In the genomic region with DNA sequence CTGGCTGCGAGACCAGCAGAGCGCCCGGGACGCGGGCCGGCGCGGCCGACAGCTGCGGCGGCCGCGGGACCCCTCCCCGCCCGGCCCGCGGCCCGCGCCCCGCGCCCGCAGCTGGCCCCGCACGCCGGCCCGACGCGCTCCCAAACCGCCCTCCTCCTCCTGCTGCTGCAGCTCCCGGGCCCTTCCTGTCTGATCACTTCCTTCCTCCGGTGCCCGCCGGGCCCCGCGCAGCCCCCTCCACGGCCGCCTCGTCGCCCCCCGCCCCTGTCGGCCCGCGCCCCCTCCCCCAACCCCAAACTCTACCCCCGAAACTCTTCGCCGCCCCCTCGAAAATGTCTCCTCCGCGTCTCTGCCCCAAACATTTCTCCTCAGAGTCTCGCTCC, we compare ENCODE assay signal across 8 cellular contexts. TPM values are rescaled to one million over a fixed set of nuclear protein-coding genes. Genes with fewer than 3 reads are reported as not detected.
A peak's percentile ranks its signal among the peaks of the same experiment; 100 is the strongest.
DNase-seq lines count a peak whose midpoint lies in the region; ATAC-seq and TF ChIP-seq lines count a peak whose summit lies in the region.

No MANE protein-coding gene starts in this region.

- dilution Hi-C loops in IMR-90 (cut with HindIII; ENCODE audit: low sequenced_read_pairs, unreplicated experiment) = no loop called here

- H3K27ac ChIP-seq in IMR-90 (ENCODE audit: insufficient read depth, low read length) = peak overlapping the region; percentile 97
- peak overlapping the region; percentile 85 for H3K27ac ChIP-seq in osteoblast (ENCODE audit: low read depth, low read length)

- H2BK5ac ChIP-seq in IMR-90 (ENCODE audit: low read depth, low read length, poor library complexity, severe bottlenecking) = peak overlapping the region; percentile 34

- peak overlapping the region in 1 of 2 experiments; percentile 54; a peak in 1 of 4 replicates for H4K8ac ChIP-seq in IMR-90 (ENCODE audit: low read depth in 2 of 2, low read length in 2 of 2)

- H2AK9ac ChIP-seq in IMR-90 (replicated peaks; ENCODE audit: low read depth, low read length, poor library complexity) = peak overlapping the region; percentile 60

- TF ChIP-seq RAD21 in IMR-90 (IDR thresholded peaks at IDR 0.05; ENCODE audit: low read length) = no peak

- DNase-seq in IMR-90 (no peak), fibroblast of pulmonary artery (ENCODE audit: low read depth) (no peak), osteoblast (ENCODE audit: insufficient read length, low spot score, missing footprints) (peak; percentile 94), AG20443 (ENCODE audit: low spot score) (no peak), superior temporal gyrus (ENCODE audit: extremely low spot score) (no peak)
- DNase-seq in activated CD4-positive, alpha-beta memory T cell treated with anti-CD3 and anti-CD28 coated beads for 36 hours = peak; percentile 49

- peak overlapping the region; percentile 90 for H3K4ac ChIP-seq in IMR-90 (ENCODE audit: low read depth, low read length)

- H3K9ac ChIP-seq in ES-I3 (ENCODE audit: low read depth, low read length) (peak overlapping the region; percentile 76), IMR-90 (ENCODE audit: low read depth, low read length) (peak overlapping the region; percentile 98)

- TF ChIP-seq CTCF in IMR-90 (conservative IDR thresholded peaks at IDR 0.05; ENCODE audit: low read depth, low read length) (no peak), fibroblast of pulmonary artery (IDR thresholded peaks at IDR 0.05; ENCODE audit: low read length, missing control alignments) (no peak), osteoblast (IDR thresholded peaks at IDR 0.05; ENCODE audit: extremely low read depth, low read depth, low read length) (no peak)

- ATAC-seq in IMR-90 (ENCODE audit: low read depth) = no peak; the same call in 1 of the 2 replicates
- ATAC-seq in HG03039 (IDR thresholded peaks at IDR 0.05; ENCODE audit: unreplicated experiment) = no peak

- TF ChIP-seq POLR2A in IMR-90 (IDR thresholded peaks at IDR 0.05; ENCODE audit: low read depth, low read length) = no peak

- H4K20me1 ChIP-seq in IMR-90 (ENCODE audit: insufficient read depth, low read length) (peaks cover 51% of the 10 kb centered on the region), osteoblast (ENCODE audit: insufficient read depth, low read length) (peaks cover 40% of the 10 kb centered on the region)

- H4K91ac ChIP-seq in IMR-90 (ENCODE audit: insufficient read depth, low read depth, low read length) = peak overlapping the region; percentile 73; the same call in 1 of the 2 replicates

- H3K4me2 ChIP-seq in IMR-90 (ENCODE audit: low read depth, low read length) (peak overlapping the region; percentile 55; the same call in 1 of the 2 replicates), osteoblast (ENCODE audit: insufficient read depth, low read length) (peak overlapping the region; percentile 97)

- peak overlapping the region; percentile 42; the same call in 1 of the 2 replicates for H2BK120ac ChIP-seq in IMR-90 (ENCODE audit: low read depth, low read length)

- WGBS in IMR-90 (ENCODE audit: extremely low coverage in 2 of 2, insufficient read length in 1 of 2), 2 experiments = 0% methylated on average over 16 of the region's 50 CpGs; no CpG with 5 or more reads in 1 of the 2 experiments

- in situ Hi-C loops in IMR-90 (cut with MboI; ENCODE audit: low sequenced_read_pairs) = no loop called here

- H3K4me3 Mint-ChIP-seq in activated CD4-positive, alpha-beta memory T cell treated with anti-CD3 and anti-CD28 coated beads for 36 hours = peak overlapping the region; percentile 96

- no peaks in the 10 kb centered on the region for H3K9me3 Mint-ChIP-seq in activated CD4-positive, alpha-beta memory T cell treated with anti-CD3 and anti-CD28 coated beads for 36 hours

- H3K27me3 ChIP-seq in IMR-90 (ENCODE audit: control insufficient read depth, insufficient read depth, low read length) (no peaks in the 10 kb centered on the region), osteoblast (ENCODE audit: insufficient read depth, low read length) (no peaks in the 10 kb centered on the region)

- H3K4me3 ChIP-seq in IMR-90 (ENCODE audit: insufficient read depth, low read depth, low read length) (peak overlapping the region; percentile 93), fibroblast of pulmonary artery (replicated peaks; ENCODE audit: low read depth, low read length) (peak overlapping the region; percentile 78), osteoblast (ENCODE audit: insufficient read depth, low read length) (peak overlapping the region; percentile 95)

- H3K9me1 ChIP-seq in IMR-90 (ENCODE audit: insufficient read depth, low read length) = peaks cover 17% of the 10 kb centered on the region

- peak overlapping the region; percentile 81 for H3K18ac ChIP-seq in IMR-90 (ENCODE audit: low read depth, low read length)

- H3K56ac ChIP-seq in IMR-90 (ENCODE audit: extremely low read depth, insufficient read depth, low read length) = peak overlapping the region; percentile 94

- CTCF ChIA-PET in IMR-90 (lab: Yijun Ruan, JAX) = interaction anchor here (0.7 kb wide), 1 partner anchor 69 kb away, joined by 3 read pairs; no protein-coding TSS in a partner anchor
- CTCF ChIA-PET in activated CD4-positive, alpha-beta memory T cell treated with anti-CD3 and anti-CD28 coated beads for 36 hours (lab: Charles Lee) = interaction anchor here (0.6 to 3.7 kb wide), 11 partner anchors 11 to 71 kb away, joined by 3 to 20 read pairs (median 6); no protein-coding TSS in a partner anchor

- BruUV-seq in IMR-90 (replicated peaks; lab: Mats Ljungman, UMichigan) = no TSS peak

- H3K4me1 ChIP-seq in ES-I3 (ENCODE audit: insufficient read depth, low read length) (peaks cover 14% of the 10 kb centered on the region), IMR-90 (ENCODE audit: control insufficient read depth, insufficient read depth, low read length) (peaks cover 8% of the 10 kb centered on the region), osteoblast (ENCODE audit: insufficient read depth, low read length) (peaks cover 35% of the 10 kb centered on the region)

- H3K23ac ChIP-seq in IMR-90 (ENCODE audit: low read depth, low read length) = peak overlapping the region; percentile 90

- intact Hi-C loops in IMR-90 (cut with micrococcal nuclease) = no loop called here
- intact Hi-C loops in activated CD4-positive, alpha-beta memory T cell treated with anti-CD3 and anti-CD28 coated beads for 36 hours (cut with micrococcal nuclease) = loop anchor here (2.0 kb wide), 2 partner anchors 19 to 65 kb away; no protein-coding TSS in a partner anchor

- peak overlapping the region; percentile 79 for H3K14ac ChIP-seq in IMR-90 (replicated peaks; ENCODE audit: low read depth, low read length)

- H3K36me3 ChIP-seq in ES-I3 (ENCODE audit: insufficient read depth, low read length) = no peaks in the 10 kb centered on the region
- no peaks in the 10 kb centered on the region for H3K36me3 ChIP-seq in IMR-90 (ENCODE audit: control insufficient read depth, insufficient read depth, low read length)
- no peaks in the 10 kb centered on the region for H3K36me3 ChIP-seq in osteoblast (ENCODE audit: insufficient read depth, low read length)

- no peaks in the 10 kb centered on the region for H3K27me3 Mint-ChIP-seq in activated CD4-positive, alpha-beta memory T cell treated with anti-CD3 and anti-CD28 coated beads for 36 hours

- H3K9me3 ChIP-seq in ES-I3 (ENCODE audit: control insufficient read depth, insufficient read depth, low read length) (no peaks in the 10 kb centered on the region), IMR-90 (ENCODE audit: control insufficient read depth, insufficient read depth, low read length) (no peaks in the 10 kb centered on the region), osteoblast (ENCODE audit: low read depth, low read length) (no peaks in the 10 kb centered on the region)

- H4K5ac ChIP-seq in IMR-90 (ENCODE audit: low read depth, low read length) = no peak overlapping the region

- no peaks in the 10 kb centered on the region for H3K36me3 Mint-ChIP-seq in activated CD4-positive, alpha-beta memory T cell treated with anti-CD3 and anti-CD28 coated beads for 36 hours

- POLR2A ChIA-PET in IMR-90 (lab: Charles Lee; ENCODE audit: unreplicated experiment) = no interaction called here
- POLR2A ChIA-PET in activated CD4-positive, alpha-beta memory T cell treated with anti-CD3 and anti-CD28 coated beads for 36 hours (lab: Charles Lee) = interaction anchor here (0.9 to 3.1 kb wide), 8 partner anchors 10 to 176 kb away, joined by 3 to 14 read pairs (median 5); a partner anchor contains a TSS

- H3K79me2 ChIP-seq in osteoblast (ENCODE audit: insufficient read depth, low read length) = peaks cover 54% of the 10 kb centered on the region

- H2AFZ ChIP-seq in IMR-90 (replicated peaks; ENCODE audit: low read length, poor library complexity) (peak overlapping the region; percentile 81), osteoblast (ENCODE audit: low read length) (no peak overlapping the region)

- H3K27ac Mint-ChIP-seq in activated CD4-positive, alpha-beta memory T cell treated with anti-CD3 and anti-CD28 coated beads for 36 hours = peak overlapping the region; percentile 85

- H2AK5ac ChIP-seq in IMR-90 (ENCODE audit: low read depth, low read length) = 0 out of 2 replicates have a peak overlapping the region, but pooled peaks have one; percentile 48

- peak overlapping the region; percentile 73 for H2BK20ac ChIP-seq in IMR-90 (ENCODE audit: low read depth, low read length)

- H3K79me1 ChIP-seq in IMR-90 (ENCODE audit: low read depth in 1 of 2, low read length in 2 of 2) = peaks cover 2 to 41% of the 10 kb centered on the region in 2 experiments; a peak in 2 of 4 replicates

- no peak overlapping the region for H2BK15ac ChIP-seq in IMR-90 (ENCODE audit: low read depth, low read length)

- peaks cover 27% of the 10 kb centered on the region for H3K4me1 Mint-ChIP-seq in activated CD4-positive, alpha-beta memory T cell treated with anti-CD3 and anti-CD28 coated beads for 36 hours (ENCODE audit: low read depth)

TF ChIP-seq in IMR-90, 13 proteins besides CTCF, POLR2A, EP300 and RAD21:
- no peak for TF ChIP-seq MAZ (IDR thresholded peaks at IDR 0.05; ENCODE audit: borderline replicate concordance, low read depth, low read length)
- TF ChIP-seq MXI1 (IDR thresholded peaks at IDR 0.05; ENCODE audit: borderline replicate concordance, low read depth, low read length) = no peak
- TF ChIP-seq FOS (IDR thresholded peaks at IDR 0.05; ENCODE audit: low read depth, low read length) = no peak
- TF ChIP-seq RFX5 (IDR thresholded peaks at IDR 0.05; ENCODE audit: low read depth, low read length) = no peak

RNA-seq across cellular contexts. Expression of a gene that starts 0.6 kb away (rescaled TPM):
- 31.7 and 36.1 TPM in 2 replicates for total RNA-seq in IMR-90 (2012; rRNA removed)
- polyA plus RNA-seq in IMR-90 (2012; rRNA removed) = 12.9 and 13.1 TPM in 2 replicates
- polyA plus RNA-seq in IMR-90 (2012; cell fraction: cytosol; rRNA removed) = 5.5 and 5.7 TPM in 2 replicates
- polyA plus RNA-seq in IMR-90 (2012; cell fraction: nucleus; rRNA removed; ENCODE audit: low replicate concordance) = 6.7 and 17.7 TPM in 2 replicates
- total RNA-seq in activated CD4-positive, alpha-beta memory T cell treated with anti-CD3 and anti-CD28 coated beads for 36 hours = 10 to 100 TPM; 19.0 to 21.2 TPM
- total RNA-seq in osteoblast = 29.5 and 30.0 TPM in 2 replicates

RNA-seq across cellular contexts. Expression of a gene that starts 49.2 kb away (rescaled TPM):
- total RNA-seq in IMR-90 (2012; rRNA removed) (under 0.01 and 0.18 TPM in 2 replicates), osteoblast (under 0.01 TPM in 1 of 2 replicates, not detected in the other)
- 0.03 and 0.06 TPM in 2 replicates for polyA plus RNA-seq in IMR-90 (2012; rRNA removed)
- 0.04 TPM in 1 of 2 replicates, not detected in the other for polyA plus RNA-seq in IMR-90 (2012; cell fraction: cytosol; rRNA removed)
- polyA plus RNA-seq in IMR-90 (2012; cell fraction: nucleus; rRNA removed; ENCODE audit: low replicate concordance) = 0.10 and 0.13 TPM in 2 replicates
- total RNA-seq in activated CD4-positive, alpha-beta memory T cell treated with anti-CD3 and anti-CD28 coated beads for 36 hours = not detected

Comparison
In these comparisons a context has a peak if more than half of its experiments do, and no peak if none do; other contexts are left out.
1. DNase-seq: peak in activated CD4-positive, alpha-beta memory T cell treated with anti-CD3 and anti-CD28 coated beads for 36 hours (single experiment) and osteoblast (single experiment); none in IMR-90 (single experiment), fibroblast of pulmonary artery (single experiment), AG20443 (single experiment) and superior temporal gyrus (single experiment).
2. Peak in every context shown above with its lines, with median percentiles within 50 percentile points of each other: H3K4me3 ChIP-seq.